ENCODE assay signal across 24 cellular contexts in the genomic region with DNA sequence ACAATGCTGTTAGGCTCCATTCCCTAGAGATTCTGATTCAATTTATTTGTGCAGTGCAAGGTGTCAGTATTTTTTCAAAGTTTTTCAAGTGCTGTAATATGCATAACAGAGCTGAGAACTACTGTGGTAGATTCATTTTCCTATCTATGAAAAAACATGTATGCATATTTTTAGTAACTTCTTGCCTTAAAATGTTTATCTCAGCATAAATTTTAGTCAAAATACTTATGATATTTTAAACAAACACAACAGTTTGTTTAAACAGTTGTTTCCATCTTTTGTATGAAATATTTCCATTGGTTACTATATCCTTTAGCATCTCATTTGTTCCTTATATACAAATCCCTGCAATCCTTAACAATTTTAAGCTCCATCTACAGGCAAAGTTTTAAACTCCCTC.
DNase-seq lines count a peak whose midpoint lies in the region; ATAC-seq, FAIRE-seq and TF ChIP-seq lines count a peak whose summit lies in the region.
"Had no signal": no experiment of that assay in that cellular context is flagged by ENCODE, and none has a peak within 500 bp of the region (broad histone marks: within the 10 kb centered on the region; RNA-seq: fewer than 3 reads in every experiment).

No MANE protein-coding gene starts in this region.

- no peak for TF ChIP-seq CTCF in HepG2 (CRISPR knock-in tag; IDR thresholded peaks at IDR 0.05)
- no peak for TF ChIP-seq CTCF in right lobe of liver (IDR thresholded peaks at IDR 0.05)
- TF ChIP-seq CTCF in K562 (IDR thresholded peaks at IDR 0.05 in 2 of 3, conservative IDR thresholded peaks at IDR 0.05 in 1 of 3; ENCODE audit: insufficient read depth in 2 of 3, low read depth in 1 of 3, low read length in 3 of 3) = no peak
- no peak for TF ChIP-seq CTCF in PC-9 (conservative IDR thresholded peaks at IDR 0.05)

- H3K9ac ChIP-seq in HepG2 (ENCODE audit: insufficient read depth, low read depth, low read length) = no peak overlapping the region
- H3K9ac ChIP-seq in K562 (ENCODE audit: insufficient read depth in 1 of 2, low read depth in 2 of 2, low read length in 2 of 2) = no peak overlapping the region
- H3K9ac ChIP-seq: BLaER1 had no signal

- no peak overlapping the region for H3K4me2 ChIP-seq in HepG2 (ENCODE audit: low read depth, low read length)
- no peak overlapping the region for H3K4me2 ChIP-seq in K562 (ENCODE audit: insufficient read depth, low read length)
- no peak overlapping the region for H3K4me2 ChIP-seq in PC-9
- H3K4me2 ChIP-seq: BLaER1 had no signal

- FAIRE-seq in HepG2 (lab: Jason Lieb, UNC) = no peak
- no peak for FAIRE-seq in K562 (lab: Jason Lieb, UNC)
- FAIRE-seq: GM12878, GM12892, GM18507 had no signal

- TF ChIP-seq EP300 in HepG2 (IDR thresholded peaks at IDR 0.05; ENCODE audit: low read depth in 2 of 2, low read length in 2 of 2) (no peak), HepG2 (CRISPR knock-in tag; IDR thresholded peaks at IDR 0.05; ENCODE audit: borderline replicate concordance) (no peak), K562 (IDR thresholded peaks at IDR 0.05; ENCODE audit: low read length) (no peak)

- in situ Hi-C loops in HepG2 (cut with HindIII; ENCODE audit: extremely low pct_ligation_motif_present, low pct_unique_long_range_greater_than_20kb) = no loop called here
- in situ Hi-C loops in K562 (cut with MboI) = no loop called here

- H3K4me3 ChIP-seq in HepG2 (replicated peaks in 1 of 3; ENCODE audit: insufficient read depth in 1 of 3, low read depth in 2 of 3, low read length in 3 of 3) = no peak overlapping the region
- H3K4me3 ChIP-seq in right lobe of liver = no peak overlapping the region
- no peak overlapping the region for H3K4me3 ChIP-seq in K562
- H3K4me3 ChIP-seq in PC-9 = no peak overlapping the region
- H3K4me3 ChIP-seq: BLaER1, GM12878 had no signal

- CTCF ChIA-PET in HepG2 (lab: Yijun Ruan, JAX; ENCODE audit: low intra/inter-chr PET ratio, low total read pairs) = no interaction called here
- CTCF ChIA-PET in K562 (lab: Yijun Ruan, JAX; ENCODE audit: low intra/inter-chr PET ratio) = no interaction called here
- CTCF ChIA-PET in PC-9 (lab: Charles Lee) = no interaction called here

- intact Hi-C loops in HepG2 (cut with micrococcal nuclease; ENCODE audit: unreplicated experiment) = no loop called here
- intact Hi-C loops in right lobe of liver (cut with DNase I) = no loop called here
- intact Hi-C loops in K562 (cut with micrococcal nuclease) = no loop called here
- intact Hi-C loops in PC-9 (cut with micrococcal nuclease; ENCODE audit: unreplicated experiment) = no loop called here

- H3K9me2 ChIP-seq in PC-9 (ENCODE audit: insufficient read depth) = no peaks in the 10 kb centered on the region

- H3K9me3 ChIP-seq in HepG2 (ENCODE audit: low read length) (peaks cover 18% of the 10 kb centered on the region), right lobe of liver (no peaks in the 10 kb centered on the region), K562 (replicated peaks; ENCODE audit: control insufficient read depth, insufficient read depth, low read depth, low read length) (peaks cover 2% of the 10 kb centered on the region; the same call in 1 of the 2 replicates), PC-9 (ENCODE audit: insufficient read depth, low read depth) (no peaks in the 10 kb centered on the region)
- H3K9me3 ChIP-seq: BE2C, BLaER1 had no signal

- H3K27me3 ChIP-seq in HepG2 (ENCODE audit: control insufficient read depth in 1 of 2, insufficient read depth in 2 of 2, low read length in 2 of 2) (no peaks in the 10 kb centered on the region; a peak in 1 of 5 replicates), right lobe of liver (no peaks in the 10 kb centered on the region), K562 (ENCODE audit: control insufficient read depth in 2 of 2, insufficient read depth in 2 of 2, low read length in 2 of 2) (no peaks in the 10 kb centered on the region), PC-9 (ENCODE audit: insufficient read depth, low read depth) (no peaks in the 10 kb centered on the region)
- H3K27me3 ChIP-seq: BE2C, BLaER1 had no signal

- POLR2A ChIA-PET in HepG2 (lab: Yijun Ruan, JAX) = no interaction called here
- POLR2A ChIA-PET in K562 (lab: Yijun Ruan, JAX) = no interaction called here
- POLR2A ChIA-PET in PC-9 (lab: Charles Lee; ENCODE audit: unreplicated experiment) = no interaction called here

- no peak for ATAC-seq in HepG2
- no peak for ATAC-seq in right lobe of liver
- ATAC-seq in K562 = no peak
- ATAC-seq: GM12878 had no signal

- BruUV-seq in HepG2 (replicated peaks; lab: Mats Ljungman, UMichigan) (no TSS peak), K562 (replicated peaks; lab: Mats Ljungman, UMichigan) (no TSS peak), PC-9 (replicated peaks; lab: Mats Ljungman, UMichigan) (no TSS peak)

- DNase-seq in HepG2 (ENCODE audit: low spot score) (no peak), right lobe of liver (no peak), K562 (ENCODE audit: extremely low read depth in 1 of 4, low spot score in 3 of 4) (no peak), PC-9 (no peak)
- DNase-seq in stimulated activated CD4-positive, alpha-beta T cell treated with anti-CD3 and anti-CD28 coated beads, Interleukin-2, amount 100 ng/mL, for 48 hours = no peak
- DNase-seq: ACHN; BE2C; C1 segment of cervical spinal cord; CD4-positive, alpha-beta memory T cell; CD4-positive, CD25-positive, alpha-beta regulatory T cell; CD8-positive, alpha-beta memory T cell; COR-L47; DMS 273 treated with DMSO at 0.1 percent for 48 hours; DMS153; DMS53; DMS79; DND-41; EL; GDM1 had no signal

- H3K36me3 ChIP-seq in HepG2 (replicated peaks in 1 of 2; ENCODE audit: control insufficient read depth in 1 of 2, insufficient read depth in 2 of 2, low read length in 2 of 2) (no peaks in the 10 kb centered on the region), right lobe of liver (no peaks in the 10 kb centered on the region), K562 (ENCODE audit: control insufficient read depth, insufficient read depth, low read length) (no peaks in the 10 kb centered on the region), PC-9 (ENCODE audit: low read depth) (no peaks in the 10 kb centered on the region)
- H3K36me3 ChIP-seq: BE2C, BLaER1 had no signal

- H3F3A ChIP-seq in PC-9 (ENCODE audit: insufficient read depth, low read depth) = no peaks in the 10 kb centered on the region

- no peak overlapping the region for H3K27ac ChIP-seq in HepG2 (ENCODE audit: extremely low read length, insufficient read depth, low read length)
- no peak overlapping the region for H3K27ac ChIP-seq in right lobe of liver
- H3K27ac ChIP-seq in K562 (ENCODE audit: extremely low read depth, low read depth, low read length) = no peak overlapping the region
- H3K27ac ChIP-seq in PC-9 = no peak overlapping the region
- H3K27ac ChIP-seq: 22Rv1, BLaER1 had no signal

- H3K4me1 ChIP-seq in HepG2 (ENCODE audit: insufficient read depth, low read length) = no peaks in the 10 kb centered on the region
- no peaks in the 10 kb centered on the region for H3K4me1 ChIP-seq in right lobe of liver
- no peaks in the 10 kb centered on the region for H3K4me1 ChIP-seq in K562 (replicated peaks in 1 of 2; ENCODE audit: control insufficient read depth in 2 of 2, insufficient read depth in 2 of 2, low read length in 2 of 2)
- H3K4me1 ChIP-seq in PC-9 (replicated peaks; ENCODE audit: insufficient read depth) = no peaks in the 10 kb centered on the region
- H3K4me1 ChIP-seq: BE2C, BLaER1 had no signal

- no peak overlapping the region for H2AFZ ChIP-seq in HepG2 (ENCODE audit: low read length)
- no peak overlapping the region for H2AFZ ChIP-seq in K562 (ENCODE audit: low read depth, low read length)
- H2AFZ ChIP-seq in PC-9 = no peak overlapping the region

- no peak for TF ChIP-seq RAD21 in HepG2 (CRISPR knock-in tag; IDR thresholded peaks at IDR 0.05)
- TF ChIP-seq RAD21 in K562 (CRISPR knock-in tag; conservative IDR thresholded peaks at IDR 0.05 in 1 of 2, IDR thresholded peaks at IDR 0.05 in 1 of 2) = no peak

- H4K20me1 ChIP-seq in HepG2 (ENCODE audit: insufficient read depth, low read length) (no peaks in the 10 kb centered on the region), K562 (replicated peaks; ENCODE audit: control insufficient read depth, insufficient read depth, low read length) (no peaks in the 10 kb centered on the region), PC-9 (ENCODE audit: insufficient read depth) (no peaks in the 10 kb centered on the region)
- H4K20me1 ChIP-seq: BLaER1 had no signal

- H3K79me2 ChIP-seq in HepG2 (ENCODE audit: insufficient read depth, low read length) (no peaks in the 10 kb centered on the region), K562 (ENCODE audit: control insufficient read depth, insufficient read depth, low read length) (no peaks in the 10 kb centered on the region), PC-9 (ENCODE audit: low read depth) (no peaks in the 10 kb centered on the region)

- no peak for TF ChIP-seq POLR2A in HepG2 (IDR thresholded peaks at IDR 0.05; ENCODE audit: insufficient read depth in 1 of 2, low read depth in 2 of 2, low read length in 2 of 2)
- TF ChIP-seq POLR2A in right lobe of liver (IDR thresholded peaks at IDR 0.05) = no peak
- no peak for TF ChIP-seq POLR2A in K562 (conservative IDR thresholded peaks at IDR 0.05)

- no peaks in the 10 kb centered on the region for H3K9me1 ChIP-seq in K562 (ENCODE audit: control insufficient read depth, insufficient read depth, low read length)

TF ChIP-seq in HepG2, 621 proteins besides CTCF, POLR2A, EP300 and RAD21 (continues in another document):
- TF ChIP-seq ARID2 (CRISPR knock-in tag; IDR thresholded peaks at IDR 0.05; ENCODE audit: borderline replicate concordance) = no peak
- peak; percentile 60; the same call in 1 of the 2 replicates for TF ChIP-seq MAFF (IDR thresholded peaks at IDR 0.05; ENCODE audit: low read depth, low read length)
- TF ChIP-seq ZNF205 (CRISPR knock-in tag; IDR thresholded peaks at IDR 0.05) = no peak
- no peak for TF ChIP-seq TBX2 (CRISPR knock-in tag; IDR thresholded peaks at IDR 0.05; ENCODE audit: borderline replicate concordance)
- TF ChIP-seq MAF1 (CRISPR knock-in tag; IDR thresholded peaks at IDR 0.05; ENCODE audit: borderline replicate concordance) = no peak
- TF ChIP-seq MAFK (conservative IDR thresholded peaks at IDR 0.05 in 1 of 2, IDR thresholded peaks at IDR 0.05 in 1 of 2; ENCODE audit: low read length in 2 of 2) = peak; percentile 23 to 78; a peak in 3 of 4 replicates

TF ChIP-seq in K562, 482 proteins besides CTCF, POLR2A, EP300 and RAD21:
- peak; percentile 39; the same call in 1 of the 2 replicates for TF ChIP-seq ZNF316 (IDR thresholded peaks at IDR 0.05)
- TF ChIP-seq, protein P1, sequence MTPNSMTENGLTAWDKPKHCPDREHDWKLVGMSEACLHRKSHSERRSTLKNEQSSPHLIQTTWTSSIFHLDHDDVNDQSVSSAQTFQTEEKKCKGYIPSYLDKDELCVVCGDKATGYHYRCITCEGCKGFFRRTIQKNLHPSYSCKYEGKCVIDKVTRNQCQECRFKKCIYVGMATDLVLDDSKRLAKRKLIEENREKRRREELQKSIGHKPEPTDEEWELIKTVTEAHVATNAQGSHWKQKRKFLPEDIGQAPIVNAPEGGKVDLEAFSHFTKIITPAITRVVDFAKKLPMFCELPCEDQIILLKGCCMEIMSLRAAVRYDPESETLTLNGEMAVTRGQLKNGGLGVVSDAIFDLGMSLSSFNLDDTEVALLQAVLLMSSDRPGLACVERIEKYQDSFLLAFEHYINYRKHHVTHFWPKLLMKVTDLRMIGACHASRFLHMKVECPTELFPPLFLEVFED (CRISPR knock-in tag; conservative IDR thresholded peaks at IDR 0.05) = no peak
